Comparison of ENCODE assay signal across 8 cellular contexts in the genomic region with DNA sequence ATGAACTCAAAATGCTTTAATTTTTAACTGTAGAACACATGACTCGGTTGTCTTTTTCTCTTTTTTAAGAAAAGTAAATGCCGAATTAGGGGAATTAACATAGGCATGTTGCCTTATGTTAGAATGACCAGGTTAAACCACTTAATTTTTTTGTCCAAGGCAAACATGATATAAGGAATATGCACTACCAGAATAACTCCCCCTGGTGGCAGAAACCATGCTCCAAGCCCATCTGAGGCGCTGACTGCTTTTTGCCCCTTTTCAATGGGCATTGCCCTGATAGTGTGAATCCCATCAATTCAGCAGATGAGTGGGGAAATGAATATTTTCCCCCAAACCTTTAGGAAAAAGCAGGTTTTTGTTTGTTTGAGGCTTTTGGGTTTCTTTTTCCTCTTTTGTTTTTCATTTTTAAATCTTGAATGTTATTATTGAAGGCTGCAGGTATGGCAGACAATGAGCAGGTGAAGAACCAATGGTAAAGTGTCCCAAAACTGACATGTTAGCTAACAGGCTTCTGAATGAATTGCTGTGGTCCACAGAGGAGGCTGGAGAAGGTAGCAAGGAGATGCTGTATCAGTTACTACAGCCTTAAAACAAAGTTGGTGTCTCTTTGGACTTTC.
DNase-seq lines count a peak whose midpoint lies in the region; ATAC-seq and TF ChIP-seq lines count a peak whose summit lies in the region.

No MANE protein-coding gene starts in this region.

- in situ Hi-C loops in GM13976 (cut with MboI; ENCODE audit: low sequenced_read_pairs, unreplicated experiment): no loop called here

- H3K27ac Mint-ChIP-seq in CD14-positive monocyte (no peak overlapping the region), immature natural killer cell (no peak overlapping the region)
- no peak overlapping the region for H3K27ac Mint-ChIP-seq in activated T-helper 1 cell treated with anti-CD3 and anti-CD28 coated beads, Interleukin-12 subunit alpha, Interleukin-12 subunit beta, Interleukin-2, Interleukin-4 antibody, amounts not matched to agents 30 ng/mL and 10 ng/mL and 1 ng/mL, durations not matched to agents 14 hours and 24 hours and 36 hours

- DNase-seq in CD14-positive monocyte (ENCODE audit: low spot score): no peak
- DNase-seq in GM13976 (ENCODE audit: low spot score): peak; percentile 18
- DNase-seq in activated T-helper 1 cell treated with anti-CD3 and anti-CD28 coated beads, Interleukin-12 subunit alpha, Interleukin-12 subunit beta, Interleukin-2, Interleukin-4 antibody, amounts not matched to agents 30 ng/mL and 10 ng/mL and 1 ng/mL, durations not matched to agents 14 hours and 24 hours and 36 hours (ENCODE audit: low spot score): peak; percentile 2
- peak in 2 of 3 donors; percentile 4 to 9 for DNase-seq in immature natural killer cell
- peak; percentile 31 for DNase-seq in stimulated activated naive CD8-positive, alpha-beta T cell treated with anti-CD3 and anti-CD28 coated beads, Interleukin-15, Interleukin-2, amounts not matched to agents 100 U/mL and 50 U/mL, for 24 hours
- no peak for DNase-seq in HCEC 1CT
- no peak for DNase-seq in KG1 (lab: John Stamatoyannopoulos, UW)

- no peaks in the 10 kb centered on the region for H3K36me3 Mint-ChIP-seq in CD14-positive monocyte
- H3K36me3 Mint-ChIP-seq in activated T-helper 1 cell treated with anti-CD3 and anti-CD28 coated beads, Interleukin-12 subunit alpha, Interleukin-12 subunit beta, Interleukin-2, Interleukin-4 antibody, amounts not matched to agents 30 ng/mL and 10 ng/mL and 1 ng/mL, durations not matched to agents 14 hours and 24 hours and 36 hours (ENCODE audit: low read depth): no peaks in the 10 kb centered on the region
- H3K36me3 Mint-ChIP-seq in immature natural killer cell: no peaks in the 10 kb centered on the region

- H3K9me3 Mint-ChIP-seq in CD14-positive monocyte (peaks cover 0 to 3% (median 0%) of the 10 kb centered on the region in 7 donors), immature natural killer cell (peaks cover 0 to 1% (median 0%) of the 10 kb centered on the region in 6 donors)
- no peaks in the 10 kb centered on the region for H3K9me3 Mint-ChIP-seq in activated T-helper 1 cell treated with anti-CD3 and anti-CD28 coated beads, Interleukin-12 subunit alpha, Interleukin-12 subunit beta, Interleukin-2, Interleukin-4 antibody, amounts not matched to agents 30 ng/mL and 10 ng/mL and 1 ng/mL, durations not matched to agents 14 hours and 24 hours and 36 hours

- no peaks in the 10 kb centered on the region for H3K4me1 Mint-ChIP-seq in CD14-positive monocyte
- H3K4me1 Mint-ChIP-seq in activated T-helper 1 cell treated with anti-CD3 and anti-CD28 coated beads, Interleukin-12 subunit alpha, Interleukin-12 subunit beta, Interleukin-2, Interleukin-4 antibody, amounts not matched to agents 30 ng/mL and 10 ng/mL and 1 ng/mL, durations not matched to agents 14 hours and 24 hours and 36 hours (ENCODE audit: low read depth): no peaks in the 10 kb centered on the region
- H3K4me1 Mint-ChIP-seq in immature natural killer cell: no peaks in the 10 kb centered on the region

- H3K27me3 Mint-ChIP-seq in CD14-positive monocyte (ENCODE audit: low read depth in 3 of 3) (peaks cover 0 to 6% (median 2%) of the 10 kb centered on the region in 3 donors), immature natural killer cell (ENCODE audit: low read depth in 3 of 3) (peaks cover 0 to 14% (median 3%) of the 10 kb centered on the region in 3 donors)
- H3K27me3 Mint-ChIP-seq in activated T-helper 1 cell treated with anti-CD3 and anti-CD28 coated beads, Interleukin-12 subunit alpha, Interleukin-12 subunit beta, Interleukin-2, Interleukin-4 antibody, amounts not matched to agents 30 ng/mL and 10 ng/mL and 1 ng/mL, durations not matched to agents 14 hours and 24 hours and 36 hours (ENCODE audit: insufficient read depth): no peaks in the 10 kb centered on the region

- TF ChIP-seq CTCF in CD14-positive monocyte (IDR thresholded peaks at IDR 0.05): peak; percentile 59
- TF ChIP-seq CTCF in GM13976 (IDR thresholded peaks at IDR 0.05; ENCODE audit: borderline replicate concordance, control extremely low read depth, extremely low read depth, insufficient read depth, missing control alignments): peak; percentile 60
- peak; percentile 83 for TF ChIP-seq CTCF in LNCAP (IDR thresholded peaks at IDR 0.05)

- no peak for ATAC-seq in stimulated activated naive CD8-positive, alpha-beta T cell treated with anti-CD3 and anti-CD28 coated beads, Interleukin-15, Interleukin-2, amounts not matched to agents 100 U/mL and 50 U/mL, for 24 hours

- H3K4me3 Mint-ChIP-seq in CD14-positive monocyte: no peak overlapping the region
- no peak overlapping the region for H3K4me3 Mint-ChIP-seq in activated T-helper 1 cell treated with anti-CD3 and anti-CD28 coated beads, Interleukin-12 subunit alpha, Interleukin-12 subunit beta, Interleukin-2, Interleukin-4 antibody, amounts not matched to agents 30 ng/mL and 10 ng/mL and 1 ng/mL, durations not matched to agents 14 hours and 24 hours and 36 hours
- H3K4me3 Mint-ChIP-seq in immature natural killer cell: no peak overlapping the region

- intact Hi-C loops in CD14-positive monocyte (cut with micrococcal nuclease): loop anchor here in 1 of 2 donors (10.0 kb wide), 1 partner anchor 521 kb away; no protein-coding TSS in a partner anchor
- intact Hi-C loops in activated T-helper 1 cell treated with anti-CD3 and anti-CD28 coated beads, Interleukin-12 subunit alpha, Interleukin-12 subunit beta, Interleukin-2, Interleukin-4 antibody, amounts not matched to agents 30 ng/mL and 10 ng/mL and 1 ng/mL, durations not matched to agents 14 hours and 24 hours and 36 hours (cut with micrococcal nuclease): no loop called here

Comparison
In these comparisons a context has a peak if more than half of its experiments do, and no peak if none do; other contexts are left out.
1. DNase-seq: peak in GM13976 (single experiment), activated T-helper 1 cell treated with anti-CD3 and anti-CD28 coated beads, Interleukin-12 subunit alpha, Interleukin-12 subunit beta, Interleukin-2, Interleukin-4 antibody, amounts not matched to agents 30 ng/mL and 10 ng/mL and 1 ng/mL, durations not matched to agents 14 hours and 24 hours and 36 hours (single experiment), immature natural killer cell (2 of 3) and stimulated activated naive CD8-positive, alpha-beta T cell treated with anti-CD3 and anti-CD28 coated beads, Interleukin-15, Interleukin-2, amounts not matched to agents 100 U/mL and 50 U/mL, for 24 hours (single experiment); none in CD14-positive monocyte (single experiment), HCEC 1CT (single experiment) and KG1 (single experiment).
2. Peak in every context shown above with its lines, with median percentiles within 50 percentile points of each other: CTCF ChIP-seq.